Comparison of ENCODE assay signal across 25 cellular contexts in genomic region chr7:136555933-136556332, GRCh38.
DNase-seq lines count a peak whose midpoint lies in the region; ATAC-seq and TF ChIP-seq lines count a peak whose summit lies in the region.
"Had no signal": no experiment of that assay in that cellular context is flagged by ENCODE, and none has a peak within 500 bp of the region (broad histone marks: within the 10 kb centered on the region; RNA-seq: fewer than 3 reads in every experiment).

No MANE protein-coding gene starts in this region.

- peak in 1 of 2 experiments; percentile 96; a peak in 2 of 4 replicates for TF ChIP-seq EP300 in SK-N-SH (IDR thresholded peaks at IDR 0.05; ENCODE audit: borderline replicate concordance in 1 of 2, low read depth in 1 of 2, low read length in 1 of 2)

- intact Hi-C loops in Calu3 (cut with micrococcal nuclease; ENCODE audit: unreplicated experiment), result no loop called here

- TF ChIP-seq CTCF in SK-N-SH (IDR thresholded peaks at IDR 0.05) (no peak), neural progenitor cell (IDR thresholded peaks at IDR 0.05) (no peak), Calu3 (IDR thresholded peaks at IDR 0.05; ENCODE audit: unreplicated experiment) (no peak)

- DNase-seq in NCI-H1092 treated with DMSO at 0.1 percent for 48 hours (lab: John Stamatoyannopoulos, UW) (peak; percentile 91), NCI-H524 (lab: John Stamatoyannopoulos, UW) (peak; percentile 40 to 85), SK-N-SH (peak; percentile 74), neural progenitor cell (ENCODE audit: low spot score) (peak; percentile 2), Calu3 (no peak), hypothalamus (lab: John Stamatoyannopoulos, UW) (no peak)
- no peak for DNase-seq in activated effector memory CD4-positive, alpha-beta T cell treated with anti-CD3 and anti-CD28 coated beads, Interleukin-2, amount 50 U/mL, for 16 hours
- DNase-seq: activated CD4-positive, alpha-beta T cell treated with anti-CD3 and anti-CD28 coated beads for 4 hours; activated CD8-positive, alpha-beta memory T cell treated with anti-CD3 and anti-CD28 coated beads, Interleukin-2, amount 50 U/mL, for 4 hours; activated naive CD4-positive, alpha-beta T cell treated with anti-CD3 and anti-CD28 coated beads for 36 hours; aorta; CD8-positive, alpha-beta memory T cell; endodermal cell; H7; heart left ventricle; MV-4-11; naive B cell; NCI-H345; pancreas; stimulated activated CD4-positive, alpha-beta T cell treated with anti-CD3 and anti-CD28 coated beads, Interleukin-1b, Interleukin-23, amount 100 ng/mL, for 48 hours; stimulated activated naive CD8-positive, alpha-beta T cell treated with anti-CD3 and anti-CD28 coated beads, Interleukin-15, amount 100 ng/mL, for 72 hours; upper lobe of left lung had no signal

- H3K9me2 ChIP-seq in SK-N-SH, result no peaks in the 10 kb centered on the region

- H3K36me3 ChIP-seq in SK-N-SH (replicated peaks in 1 of 2; ENCODE audit: control insufficient read depth in 1 of 2, insufficient read depth in 2 of 2, low read length in 1 of 2) (no peaks in the 10 kb centered on the region), neural progenitor cell (no peaks in the 10 kb centered on the region)
- H3K36me3 ChIP-seq: heart left ventricle, pancreas, upper lobe of left lung had no signal

- H3F3A ChIP-seq in SK-N-SH (replicated peaks; ENCODE audit: insufficient read depth) (no peaks in the 10 kb centered on the region), neural progenitor cell (ENCODE audit: low read depth) (no peaks in the 10 kb centered on the region)

- CTCF ChIA-PET in SK-N-SH (lab: Yijun Ruan, JAX) (interaction anchor here (1.0 to 4.2 kb wide), 4 partner anchors 11 to 150 kb away, joined by 3 to 18 read pairs (median 4); no protein-coding TSS in a partner anchor), Calu3 (lab: Charles Lee) (no interaction called here)

- no peak overlapping the region for H3K9ac ChIP-seq in SK-N-SH
- no peak overlapping the region for H3K9ac ChIP-seq in neural progenitor cell

- H3K27me3 ChIP-seq in SK-N-SH (ENCODE audit: insufficient read depth) (no peaks in the 10 kb centered on the region), neural progenitor cell (no peaks in the 10 kb centered on the region)
- H3K27me3 ChIP-seq: heart left ventricle, pancreas, upper lobe of left lung had no signal

- H3K27ac ChIP-seq in SK-N-SH (ENCODE audit: low read depth in 2 of 2, low read length in 1 of 2) (peak overlapping the region in 1 of 2 experiments; percentile 60; a peak in 1 of 4 replicates), neural progenitor cell (no peak overlapping the region)
- H3K27ac ChIP-seq: heart left ventricle, pancreas, upper lobe of left lung had no signal

- WGBS in SK-N-SH (ENCODE audit: low lambda C conversion rate), result 21% methylated on average over 5 of the region's 5 CpGs

- H3K4me1 Mint-ChIP-seq in neural progenitor cell (peaks cover 22% of the 10 kb centered on the region), Calu3 (ENCODE audit: low read depth, unreplicated experiment) (no peaks in the 10 kb centered on the region)
- H3K4me1 Mint-ChIP-seq: CD8-positive, alpha-beta memory T cell; naive B cell; stimulated activated naive CD8-positive, alpha-beta T cell treated with anti-CD3 and anti-CD28 coated beads, Interleukin-15, amount 100 ng/mL, for 72 hours had no signal

- H3K4me2 ChIP-seq in SK-N-SH (no peak overlapping the region), neural progenitor cell (no peak overlapping the region)

- H3K79me2 ChIP-seq in SK-N-SH (ENCODE audit: insufficient read depth) (no peaks in the 10 kb centered on the region), neural progenitor cell (ENCODE audit: low read depth) (no peaks in the 10 kb centered on the region)

- H3K4me1 ChIP-seq in SK-N-SH (ENCODE audit: control insufficient read depth in 1 of 2, insufficient read depth in 2 of 2, low read depth in 1 of 2, low read length in 1 of 2), result peaks cover 0 to 16% of the 10 kb centered on the region in 2 experiments; a peak in 2 of 4 replicates
- no peaks in the 10 kb centered on the region for H3K4me1 ChIP-seq in neural progenitor cell
- H3K4me1 ChIP-seq: heart left ventricle, pancreas, upper lobe of left lung had no signal

- no peak for ATAC-seq in HG03139 (IDR thresholded peaks at IDR 0.05; ENCODE audit: unreplicated experiment)
- ATAC-seq: heart left ventricle; K562; pancreas; stimulated activated naive CD8-positive, alpha-beta T cell treated with anti-CD3 and anti-CD28 coated beads, Interleukin-15, amount 100 ng/mL, for 72 hours had no signal

- H3K9me3 Mint-ChIP-seq in neural progenitor cell (no peaks in the 10 kb centered on the region), Calu3 (ENCODE audit: low read depth, unreplicated experiment) (peaks cover 17% of the 10 kb centered on the region)
- H3K9me3 Mint-ChIP-seq: endodermal cell had no signal

- no peaks in the 10 kb centered on the region for H4K20me1 ChIP-seq in SK-N-SH (ENCODE audit: insufficient read depth)
- H4K20me1 ChIP-seq in neural progenitor cell (ENCODE audit: low read depth), result no peaks in the 10 kb centered on the region

- H3K4me3 ChIP-seq in SK-N-SH (ENCODE audit: low read depth in 2 of 2, low read length in 1 of 2), result no peak overlapping the region
- H3K4me3 ChIP-seq in neural progenitor cell, result no peak overlapping the region
- H3K4me3 ChIP-seq: heart left ventricle, K562, lung, pancreas, upper lobe of left lung had no signal

- H3K4me3 Mint-ChIP-seq in neural progenitor cell (peak overlapping the region; percentile 66), Calu3 (ENCODE audit: low read depth, unreplicated experiment) (no peak overlapping the region)
- H3K4me3 Mint-ChIP-seq: activated naive CD4-positive, alpha-beta T cell treated with anti-CD3 and anti-CD28 coated beads for 36 hours; CD8-positive, alpha-beta memory T cell; endodermal cell; naive B cell; stimulated activated naive CD8-positive, alpha-beta T cell treated with anti-CD3 and anti-CD28 coated beads, Interleukin-15, amount 100 ng/mL, for 72 hours had no signal

- H3K9me3 ChIP-seq in SK-N-SH, result peaks cover 6% of the 10 kb centered on the region
- no peaks in the 10 kb centered on the region for H3K9me3 ChIP-seq in neural progenitor cell (ENCODE audit: low read depth)
- H3K9me3 ChIP-seq: heart left ventricle, pancreas, upper lobe of left lung had no signal

- POLR2A ChIA-PET in SK-N-SH (lab: Yijun Ruan, JAX), result interaction anchor here (1.0 kb wide), 2 partner anchors 10 to 39 kb away, joined by 3 to 5 read pairs; no protein-coding TSS in a partner anchor

- H3K27me3 Mint-ChIP-seq in neural progenitor cell (ENCODE audit: insufficient read depth, low read depth), result peaks cover 3% of the 10 kb centered on the region
- no peaks in the 10 kb centered on the region for H3K27me3 Mint-ChIP-seq in Calu3 (ENCODE audit: unreplicated experiment)
- H3K27me3 Mint-ChIP-seq: CD8-positive, alpha-beta memory T cell; naive B cell; stimulated activated naive CD8-positive, alpha-beta T cell treated with anti-CD3 and anti-CD28 coated beads, Interleukin-15, amount 100 ng/mL, for 72 hours had no signal

- no peak overlapping the region for H2AFZ ChIP-seq in SK-N-SH (ENCODE audit: low read depth)
- no peak overlapping the region for H2AFZ ChIP-seq in neural progenitor cell (replicated peaks)

- BruUV-seq in Calu3 (replicated peaks; lab: Mats Ljungman, UMichigan), result no TSS peak

- TF ChIP-seq RAD21 in SK-N-SH (IDR thresholded peaks at IDR 0.05; ENCODE audit: low read length), result peak; percentile 45

- no peaks in the 10 kb centered on the region for H3K36me3 Mint-ChIP-seq in neural progenitor cell
- no peaks in the 10 kb centered on the region for H3K36me3 Mint-ChIP-seq in Calu3 (ENCODE audit: insufficient read depth, unreplicated experiment)
- H3K36me3 Mint-ChIP-seq: naive B cell had no signal

- peak overlapping the region; percentile 22 for H3K27ac Mint-ChIP-seq in neural progenitor cell
- H3K27ac Mint-ChIP-seq in Calu3 (ENCODE audit: unreplicated experiment), result no peak overlapping the region
- H3K27ac Mint-ChIP-seq: activated naive CD4-positive, alpha-beta T cell treated with anti-CD3 and anti-CD28 coated beads for 36 hours; CD8-positive, alpha-beta memory T cell; endodermal cell; naive B cell; stimulated activated naive CD8-positive, alpha-beta T cell treated with anti-CD3 and anti-CD28 coated beads, Interleukin-15, amount 100 ng/mL, for 72 hours had no signal

TF ChIP-seq in SK-N-SH, 30 proteins besides CTCF, POLR2A, EP300 and RAD21 (continues in another document):
- TF ChIP-seq SMC3 (IDR thresholded peaks at IDR 0.05; ENCODE audit: low read depth, low read length), result peak; percentile 2; the same call in 1 of the 2 replicates
- peak; percentile 44 for TF ChIP-seq NFIC (IDR thresholded peaks at IDR 0.05; ENCODE audit: borderline replicate concordance)
- peak; percentile 90; the same call in 1 of the 2 replicates for TF ChIP-seq FOXJ3 (CRISPR knock-in tag; IDR thresholded peaks at IDR 0.05)
- TF ChIP-seq RCOR1 (IDR thresholded peaks at IDR 0.05; ENCODE audit: low read length), result peak; percentile 91
- no peak for TF ChIP-seq ZBTB33 (IDR thresholded peaks at IDR 0.05; ENCODE audit: borderline replicate concordance, low read depth)
- TF ChIP-seq MXI1 (IDR thresholded peaks at IDR 0.05; ENCODE audit: low read depth, low read length), result peak; percentile 71; the same call in 1 of the 2 replicates
- 0 out of 2 replicates have a peak, but pooled peaks have one; percentile 8 for TF ChIP-seq TCF12 (IDR thresholded peaks at IDR 0.05)
- TF ChIP-seq RFX5 (IDR thresholded peaks at IDR 0.05; ENCODE audit: low read length), result peak; percentile 14; the same call in 1 of the 2 replicates
- TF ChIP-seq FOSL2 (IDR thresholded peaks at IDR 0.05; ENCODE audit: borderline replicate concordance, low read depth), result no peak
- TF ChIP-seq CHD2 (IDR thresholded peaks at IDR 0.05; ENCODE audit: low read length, partially characterized antibody), result peak; percentile 81

Comparison
In these comparisons a context has a peak if more than half of its experiments do, and no peak if none do; other contexts are left out.
1. DNase-seq: peak in NCI-H1092 treated with DMSO at 0.1 percent for 48 hours (single experiment), NCI-H524 (2 of 2), SK-N-SH (single experiment) and neural progenitor cell (single experiment); none in Calu3 (single experiment), hypothalamus (0 of 51) and activated effector memory CD4-positive, alpha-beta T cell treated with anti-CD3 and anti-CD28 coated beads, Interleukin-2, amount 50 U/mL, for 16 hours (single experiment).